14 cellular contexts compared by ENCODE assay signal in the genomic region with DNA sequence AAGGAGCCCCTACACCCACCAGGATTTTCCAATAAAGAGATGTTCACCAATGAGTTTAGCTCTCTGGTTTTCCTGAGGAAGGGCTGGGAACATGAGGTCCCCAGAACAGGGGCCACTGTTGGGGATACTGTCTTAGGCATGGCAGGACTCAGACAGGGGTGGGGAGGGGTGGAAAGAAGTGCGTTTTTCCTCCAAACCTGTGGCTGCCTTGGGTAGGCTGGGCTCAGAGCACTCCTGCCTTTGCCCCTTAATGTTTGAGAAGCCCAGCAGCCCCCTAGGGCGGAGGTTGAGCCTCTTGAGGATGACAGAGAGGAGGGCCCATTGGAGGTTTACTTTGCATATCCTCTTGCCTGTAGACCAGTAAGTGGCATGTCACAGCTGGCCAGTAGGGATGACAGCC. TPM values are rescaled to one million over a fixed set of nuclear protein-coding genes. Genes with fewer than 3 reads are reported as not detected.
DNase-seq lines count a peak whose midpoint lies in the region; ATAC-seq, FAIRE-seq and TF ChIP-seq lines count a peak whose summit lies in the region.
"Had no signal": no experiment of that assay in that cellular context is flagged by ENCODE, and none has a peak within 500 bp of the region (broad histone marks: within the 10 kb centered on the region; RNA-seq: fewer than 3 reads in every experiment).

No MANE protein-coding gene starts in this region.

- H3K4me3 ChIP-seq in MM.1S (ENCODE audit: low read length) (no peak overlapping the region), small intestine (ENCODE audit: low read depth in 1 of 2, low read length in 2 of 2) (no peak overlapping the region)
- H3K4me3 ChIP-seq: ascending aorta, mucosa of descending colon, SJSA1 had no signal

- FAIRE-seq in small intestine (lab: Jason Lieb, UNC) = no peak

- no peaks in the 10 kb centered on the region for H3K36me3 ChIP-seq in MM.1S (replicated peaks; ENCODE audit: insufficient read depth, low read length)
- no peaks in the 10 kb centered on the region for H3K36me3 ChIP-seq in small intestine (ENCODE audit: control insufficient read depth in 2 of 2, insufficient read depth in 2 of 2, low read length in 2 of 2)
- H3K36me3 ChIP-seq: ascending aorta, SJSA1 had no signal

- peaks cover 7 to 19% of the 10 kb centered on the region in 2 donors for H3K36me3 Mint-ChIP-seq in activated T-cell treated with anti-CD3 and anti-CD28 coated beads, Interleukin-2, amount 50 U/mL, for 72 hours (ENCODE audit: insufficient read depth in 2 of 2)
- H3K36me3 Mint-ChIP-seq in central memory CD8-positive, alpha-beta T cell (ENCODE audit: insufficient read depth) = peaks cover 15% of the 10 kb centered on the region

- peaks cover 23% of the 10 kb centered on the region for H3K27me3 Mint-ChIP-seq in activated T-cell treated with anti-CD3 and anti-CD28 coated beads, Interleukin-2, amount 50 U/mL, for 72 hours (ENCODE audit: low read depth)
- peaks cover 35% of the 10 kb centered on the region for H3K27me3 Mint-ChIP-seq in central memory CD8-positive, alpha-beta T cell

- peaks cover 8% of the 10 kb centered on the region in 2 donors for H3K9me3 Mint-ChIP-seq in activated T-cell treated with anti-CD3 and anti-CD28 coated beads, Interleukin-2, amount 50 U/mL, for 72 hours
- no peaks in the 10 kb centered on the region for H3K9me3 Mint-ChIP-seq in central memory CD8-positive, alpha-beta T cell

- no peaks in the 10 kb centered on the region for H4K20me1 ChIP-seq in MM.1S (ENCODE audit: insufficient read depth, low read length)

- H3K27ac Mint-ChIP-seq in activated T-cell treated with anti-CD3 and anti-CD28 coated beads, Interleukin-2, amount 50 U/mL, for 72 hours = peak overlapping the region; percentile 92
- peak overlapping the region; percentile 96 for H3K27ac Mint-ChIP-seq in central memory CD8-positive, alpha-beta T cell (ENCODE audit: low read depth)

- no peaks in the 10 kb centered on the region for H3K79me2 ChIP-seq in MM.1S (ENCODE audit: low read length)

- WGBS in small intestine, 3 donors = 89 to 98% (median 95%) methylated on average over 2 of the region's 2 CpGs

- H3K9me3 ChIP-seq in MM.1S (replicated peaks; ENCODE audit: insufficient read depth, low read length) = no peaks in the 10 kb centered on the region
- H3K9me3 ChIP-seq in small intestine (ENCODE audit: control insufficient read depth, low read depth) = no peaks in the 10 kb centered on the region
- H3K9me3 ChIP-seq: ascending aorta, mucosa of descending colon, SJSA1 had no signal

- H3K9ac ChIP-seq in MM.1S (ENCODE audit: low read length) = no peak overlapping the region

- no peaks in the 10 kb centered on the region for H3K9me2 ChIP-seq in MM.1S (replicated peaks; ENCODE audit: insufficient read depth, low read length)

- H3K4me3 Mint-ChIP-seq in activated T-cell treated with anti-CD3 and anti-CD28 coated beads, Interleukin-2, amount 50 U/mL, for 72 hours = peak overlapping the region; percentile 94 to 97
- H3K4me3 Mint-ChIP-seq in central memory CD8-positive, alpha-beta T cell = peak overlapping the region; percentile 55

- H3K4me1 Mint-ChIP-seq in activated T-cell treated with anti-CD3 and anti-CD28 coated beads, Interleukin-2, amount 50 U/mL, for 72 hours (ENCODE audit: low read depth) = peaks cover 33% of the 10 kb centered on the region
- peaks cover 18% of the 10 kb centered on the region for H3K4me1 Mint-ChIP-seq in central memory CD8-positive, alpha-beta T cell

- H3K27me3 ChIP-seq in MM.1S (replicated peaks; ENCODE audit: insufficient read depth, low read length) (peaks cover 44% of the 10 kb centered on the region), small intestine (ENCODE audit: control insufficient read depth in 2 of 2, insufficient read depth in 2 of 2, low read length in 2 of 2) (peaks cover 0 to 7% of the 10 kb centered on the region in 2 donors)
- H3K27me3 ChIP-seq: ascending aorta, SJSA1 had no signal

- H3K4me1 ChIP-seq in MM.1S (ENCODE audit: low read length) (peaks cover 3% of the 10 kb centered on the region; the same call in 1 of the 2 replicates), small intestine (ENCODE audit: control insufficient read depth in 2 of 2, insufficient read depth in 1 of 2, low read depth in 1 of 2, low read length in 1 of 2) (no peaks in the 10 kb centered on the region)
- H3K4me1 ChIP-seq: ascending aorta had no signal

- TF ChIP-seq CTCF in MM.1S (IDR thresholded peaks at IDR 0.05; ENCODE audit: low read length) = no peak

- H3K27ac ChIP-seq in MM.1S (ENCODE audit: low read length) (no peak overlapping the region), small intestine (ENCODE audit: low read depth in 1 of 2, low read length in 1 of 2) (peak overlapping the region; percentile 27 to 81)
- H3K27ac ChIP-seq: ascending aorta, SJSA1 had no signal

- DNase-seq in activated T-cell treated with anti-CD3 and anti-CD28 coated beads, Interleukin-2, amount 50 U/mL, for 72 hours = no peak
- no peak for DNase-seq in activated T-cell treated with anti-CD3 and anti-CD28 coated beads, Interleukin-2, amount 50 U/mL, for 1 hour
- no peak for DNase-seq in MM.1S
- no peak for DNase-seq in central memory CD8-positive, alpha-beta T cell (ENCODE audit: low spot score in 2 of 2)
- no peak for DNase-seq in small intestine
- DNase-seq in iPS-NIHi11 (ENCODE audit: low spot score) = no peak
- DNase-seq: NCI-H1048, NCI-H510A treated with DMSO at 0.1 percent for 48 hours had no signal

- peak in 1 of 2 donors; percentile 4 for ATAC-seq in activated T-cell treated with anti-CD3 and anti-CD28 coated beads, Interleukin-2, amount 50 U/mL, for 72 hours (replicated peaks in 1 of 2)
- ATAC-seq in central memory CD8-positive, alpha-beta T cell (replicated peaks; ENCODE audit: extremely low read depth, poor library complexity, severe bottlenecking) = no peak
- ATAC-seq in HG02852 (IDR thresholded peaks at IDR 0.05; ENCODE audit: unreplicated experiment) (no peak), HG02610 (IDR thresholded peaks at IDR 0.05; ENCODE audit: unreplicated experiment) (no peak)

- peak overlapping the region; percentile 36; the same call in 1 of the 2 replicates for H2AFZ ChIP-seq in MM.1S (ENCODE audit: low read length)

- no peaks in the 10 kb centered on the region for H3F3A ChIP-seq in MM.1S (ENCODE audit: insufficient read depth, low read length)

- no peak overlapping the region for H3K4me2 ChIP-seq in MM.1S (ENCODE audit: low read depth, low read length)

RNA-seq across cellular contexts. Expression of a gene that starts 10.6 kb away (rescaled TPM):
- 10 to 100 TPM; 50.6 to 61.1 TPM for total RNA-seq in activated T-cell treated with anti-CD3 and anti-CD28 coated beads, Interleukin-2, amount 50 U/mL, for 72 hours
- 10 to 100 TPM; 19.7 to 36.7 (median 22.4) TPM for polyA plus RNA-seq in small intestine

RNA-seq across cellular contexts. Expression of a gene that starts 35.6 kb away (rescaled TPM):
- total RNA-seq in activated T-cell treated with anti-CD3 and anti-CD28 coated beads, Interleukin-2, amount 50 U/mL, for 72 hours = not detected
- not detected for polyA plus RNA-seq in small intestine
- total RNA-seq: ascending aorta, mucosa of descending colon, SJSA1, urinary bladder had no signal
- polyA plus RNA-seq: urinary bladder had no signal

RNA-seq across cellular contexts. Expression of a gene that starts 39.4 kb away (rescaled TPM):
- 10 to 100 TPM; 15.3 to 19.0 TPM for total RNA-seq in activated T-cell treated with anti-CD3 and anti-CD28 coated beads, Interleukin-2, amount 50 U/mL, for 72 hours
- polyA plus RNA-seq in small intestine = 10 to 100 TPM; 24.1 to 57.0 (median 49.4) TPM

RNA-seq across cellular contexts. Expression of a gene that starts 49.0 kb away (rescaled TPM):
- total RNA-seq in activated T-cell treated with anti-CD3 and anti-CD28 coated beads, Interleukin-2, amount 50 U/mL, for 72 hours = 10 to 100 TPM in 1 of 2 donors, 1 to 10 TPM in 1; 8.4 to 12.4 TPM
- polyA plus RNA-seq in small intestine = 10 to 100 TPM in 1 of 3 donors, 1 to 10 TPM in 2; 3.8 to 12.1 (median 9.0) TPM
